Comparison of ENCODE assay signal across 8 cellular contexts in the genomic region with DNA sequence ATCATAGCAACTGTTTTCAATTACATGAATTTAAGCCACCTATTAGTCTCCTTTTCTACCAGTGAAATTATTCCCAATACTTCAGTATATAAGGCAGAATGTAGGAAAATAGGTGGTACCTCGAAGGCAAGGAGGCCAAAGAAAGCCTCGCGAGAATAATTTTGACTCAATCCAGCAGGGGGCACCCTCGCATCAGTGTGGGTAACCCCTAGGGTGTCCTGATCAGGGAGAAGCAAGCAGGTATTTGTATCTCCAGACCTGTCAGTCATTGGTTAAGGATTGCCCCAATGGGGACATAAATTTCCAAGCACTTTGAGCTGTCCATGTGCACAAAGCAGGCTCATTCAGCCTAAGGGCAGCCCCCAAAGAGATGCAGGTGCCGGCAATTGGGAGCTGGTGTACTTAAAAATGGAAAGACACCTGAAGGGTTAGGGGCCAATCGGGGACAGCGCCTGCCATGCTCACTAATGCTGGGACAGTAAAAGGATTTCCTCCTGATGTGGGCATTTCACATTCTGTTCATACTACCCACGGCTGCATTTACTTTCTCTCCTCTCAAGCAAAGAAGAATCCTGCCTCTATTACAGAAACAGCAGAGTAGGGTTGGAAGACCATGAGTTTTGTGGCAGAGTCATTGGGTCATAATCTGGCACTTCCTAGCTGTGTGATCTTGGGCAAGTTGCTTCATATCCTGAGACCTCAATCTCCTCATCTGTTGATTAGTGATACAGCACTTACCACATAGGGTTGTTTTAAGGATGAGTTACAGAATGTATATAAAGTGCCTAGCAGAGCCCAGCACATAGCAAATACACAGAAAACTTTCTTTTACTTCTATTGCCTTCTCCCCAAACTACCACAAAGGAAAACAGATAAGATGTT.
DNase-seq lines count a peak whose midpoint lies in the region; ATAC-seq, FAIRE-seq and TF ChIP-seq lines count a peak whose summit lies in the region.

No MANE protein-coding gene starts in this region.

- no peak overlapping the region for H3K4me2 ChIP-seq in keratinocyte (ENCODE audit: control insufficient read depth, extremely low read depth, insufficient read depth, low read depth, low read length)

- H3K79me2 ChIP-seq in keratinocyte (ENCODE audit: control insufficient read depth, insufficient read depth, low read length): no peaks in the 10 kb centered on the region

- BruUV-seq in Panc1 (replicated peaks; lab: Mats Ljungman, UMichigan): no TSS peak

- CTCF ChIA-PET in Panc1 (lab: Charles Lee): no interaction called here

- no peak for FAIRE-seq in keratinocyte (lab: Jason Lieb, UNC)

- H3K27me3 ChIP-seq in Panc1 (ENCODE audit: control insufficient read depth, insufficient read depth, low read length) (peaks cover 2% of the 10 kb centered on the region; the same call in 1 of the 2 replicates), keratinocyte (ENCODE audit: control insufficient read depth, extremely low read depth, insufficient read depth, low read length) (peaks cover 4% of the 10 kb centered on the region)

- DNase-seq in COLO668 (lab: John Stamatoyannopoulos, UW; ENCODE audit: unreplicated experiment) (peak; percentile 14), Panc1 (ENCODE audit: low read depth, low spot score) (no peak), keratinocyte (ENCODE audit: low read depth, low spot score) (no peak)
- DNase-seq in activated gamma-delta T cell treated with anti-CD3 and anti-CD28 coated beads, Interleukin-2, amount 50 U/mL, for 16 hours (ENCODE audit: low read depth): peak; percentile 30
- DNase-seq in stimulated activated CD8-positive, alpha-beta memory T cell treated with anti-CD3 and anti-CD28 coated beads, Interleukin-2, amount 100 ng/mL, for 1 hour (ENCODE audit: low read depth in 2 of 2): peak; percentile 10 to 21

- POLR2A ChIA-PET in Panc1 (lab: Charles Lee): no interaction called here

- no peaks in the 10 kb centered on the region for H4K20me1 ChIP-seq in keratinocyte (ENCODE audit: control insufficient read depth, extremely low read depth, insufficient read depth, low read length)

- H3K4me1 ChIP-seq in Panc1 (ENCODE audit: control insufficient read depth, insufficient read depth, low read length) (no peaks in the 10 kb centered on the region), keratinocyte (ENCODE audit: control insufficient read depth, extremely low read depth, insufficient read depth, low read length) (peaks cover 6% of the 10 kb centered on the region)

- H3K9me1 ChIP-seq in keratinocyte (ENCODE audit: control insufficient read depth, extremely low read depth, insufficient read depth, low read length): no peaks in the 10 kb centered on the region

- H3K27ac ChIP-seq in Panc1 (ENCODE audit: low read length): no peak overlapping the region
- H3K27ac ChIP-seq in keratinocyte (ENCODE audit: control insufficient read depth, insufficient read depth, low read length): no peak overlapping the region

- H3K9me3 ChIP-seq in Panc1 (ENCODE audit: control insufficient read depth, insufficient read depth, low read depth, low read length): no peaks in the 10 kb centered on the region
- no peaks in the 10 kb centered on the region for H3K9me3 ChIP-seq in keratinocyte (ENCODE audit: control insufficient read depth, low read depth, low read length)

- H3K9ac ChIP-seq in keratinocyte (ENCODE audit: control insufficient read depth, extremely low read depth, insufficient read depth, low read length): no peak overlapping the region

- no peak overlapping the region for H2AFZ ChIP-seq in keratinocyte (ENCODE audit: control insufficient read depth, low read length)

- TF ChIP-seq CTCF in Panc1 (IDR thresholded peaks at IDR 0.05) (peak; percentile 71), keratinocyte (optimal IDR thresholded peaks at IDR 0.05 in 1 of 3, IDR thresholded peaks at IDR 0.05 in 1 of 3, conservative IDR thresholded peaks at IDR 0.05 in 1 of 3; ENCODE audit: extremely low read depth in 1 of 3, insufficient read depth in 2 of 3, low read length in 3 of 3) (peak; percentile 41 to 65 (median 46))

- dilution Hi-C loops in keratinocyte (cut with MboI; ENCODE audit: extremely low pct_ligation_motif_present, low sequenced_read_pairs): no loop called here

- intact Hi-C loops in Panc1 (cut with micrococcal nuclease; ENCODE audit: unreplicated experiment): no loop called here

- H3K4me3 ChIP-seq in Panc1 (ENCODE audit: low read depth in 2 of 2, low read length in 2 of 2) (no peak overlapping the region), keratinocyte (ENCODE audit: control insufficient read depth in 2 of 3, extremely low read depth in 1 of 3, insufficient read depth in 2 of 3, low read depth in 1 of 3, low read length in 3 of 3) (no peak overlapping the region)

- H3K36me3 ChIP-seq in Panc1 (ENCODE audit: control insufficient read depth, insufficient read depth, low read length) (no peaks in the 10 kb centered on the region), keratinocyte (ENCODE audit: control insufficient read depth in 2 of 2, extremely low read depth in 1 of 2, insufficient read depth in 2 of 2, low read length in 2 of 2) (no peaks in the 10 kb centered on the region)

- peak; percentile 62 for ATAC-seq in GM21423 (IDR thresholded peaks at IDR 0.05; ENCODE audit: unreplicated experiment)
- ATAC-seq in Panc1: peak; percentile 53; the same call in 1 of the 2 replicates
- no peak for ATAC-seq in HG03460 (IDR thresholded peaks at IDR 0.05; ENCODE audit: unreplicated experiment)
- no peak for ATAC-seq in HG02678 (IDR thresholded peaks at IDR 0.05; ENCODE audit: unreplicated experiment)

- in situ Hi-C loops in Panc1 (cut with HindIII; ENCODE audit: low pct_unique_long_range_greater_than_20kb, low sequenced_read_pairs): no loop called here

Comparison
In these comparisons a context has a peak if more than half of its experiments do, and no peak if none do; other contexts are left out.
1. DNase-seq: peak in COLO668 (single experiment), activated gamma-delta T cell treated with anti-CD3 and anti-CD28 coated beads, Interleukin-2, amount 50 U/mL, for 16 hours (single experiment) and stimulated activated CD8-positive, alpha-beta memory T cell treated with anti-CD3 and anti-CD28 coated beads, Interleukin-2, amount 100 ng/mL, for 1 hour (2 of 2); none in Panc1 (single experiment) and keratinocyte (single experiment).
2. ATAC-seq: peak in GM21423 (single experiment) and Panc1 (single experiment); none in HG03460 (single experiment) and HG02678 (single experiment).